Comparison of ENCODE assay signal across 8 cellular contexts in the genomic region with DNA sequence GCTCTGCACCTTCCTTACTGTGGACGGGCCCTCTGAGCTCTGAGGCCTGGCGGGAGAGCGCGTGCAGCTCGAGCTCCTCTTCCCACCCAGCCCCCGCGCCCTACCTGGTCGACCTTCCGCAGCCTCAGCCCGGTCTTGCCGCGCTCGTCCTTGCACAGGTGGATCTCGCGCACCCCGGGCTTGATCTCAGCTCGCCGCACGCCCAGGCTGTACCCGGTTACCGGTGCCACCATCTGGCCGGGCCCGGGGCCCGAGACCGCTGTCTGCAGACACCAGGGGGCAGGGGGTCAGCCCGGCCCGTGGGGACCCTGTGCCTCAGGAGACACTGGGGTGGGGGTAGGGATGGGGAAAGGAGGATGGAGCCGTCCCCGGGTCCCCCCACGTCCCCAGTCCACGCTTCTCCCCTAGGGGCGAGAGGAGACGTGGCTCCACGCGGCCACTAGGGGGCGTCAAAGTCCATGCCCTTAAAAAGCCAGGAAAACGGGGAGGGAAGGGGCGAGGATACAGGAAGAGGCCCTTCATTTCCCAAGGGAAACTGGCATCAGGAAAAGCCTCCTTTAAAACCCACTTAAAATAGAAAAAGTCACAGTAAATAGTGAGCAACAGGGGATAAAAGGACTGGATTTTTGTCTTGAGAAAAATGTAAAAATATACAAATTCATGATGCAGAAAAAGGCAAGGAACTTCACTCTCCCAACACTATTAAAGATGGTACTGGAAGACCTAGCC. TPM values are rescaled to one million over a fixed set of nuclear protein-coding genes. Genes with fewer than 3 reads are reported as not detected.
DNase-seq lines count a peak whose midpoint lies in the region; ATAC-seq lines count a peak whose summit lies in the region.

No MANE protein-coding gene starts in this region.

- H3K9me3 Mint-ChIP-seq in activated naive CD8-positive, alpha-beta T cell treated with anti-CD3 and anti-CD28 coated beads for 36 hours, result no peaks in the 10 kb centered on the region

- no peak overlapping the region for H3K4ac ChIP-seq in trophoblast cell (ENCODE audit: low read depth, low read length)

- H2BK120ac ChIP-seq in trophoblast cell (ENCODE audit: insufficient read depth, low read length, poor library complexity), result no peak overlapping the region

- H3K79me2 ChIP-seq in trophoblast cell (ENCODE audit: control insufficient read depth, insufficient read depth, low read length, poor library complexity), result no peaks in the 10 kb centered on the region

- in situ Hi-C loops in Caki2 (cut with HindIII; ENCODE audit: low pct_unique_long_range_greater_than_20kb, low sequenced_read_pairs), result no loop called here

- H3K27ac ChIP-seq in trophoblast cell (ENCODE audit: low read depth, low read length), result no peak overlapping the region

- intact Hi-C loops in Right ventricle myocardium superior (cut with DNase I), result loop anchor here (2.0 kb wide), 1 partner anchor 123 kb away; no protein-coding TSS in a partner anchor

- no peaks in the 10 kb centered on the region for H3K27me3 Mint-ChIP-seq in activated naive CD8-positive, alpha-beta T cell treated with anti-CD3 and anti-CD28 coated beads for 36 hours

- ATAC-seq in Right ventricle myocardium superior (ENCODE audit: poor library complexity) (peak; percentile 96), GM18520 (IDR thresholded peaks at IDR 0.05; ENCODE audit: unreplicated experiment) (no peak)

- H3K79me1 ChIP-seq in trophoblast cell (ENCODE audit: low read length), result no peaks in the 10 kb centered on the region

- WGBS in trophoblast cell (ENCODE audit: extremely low coverage, insufficient coverage, insufficient read length), result no CpG with 5 or more reads among the region's 38 CpGs

- no peak overlapping the region for H3K18ac ChIP-seq in trophoblast cell (ENCODE audit: low read length)

- H3K4me1 Mint-ChIP-seq in activated naive CD8-positive, alpha-beta T cell treated with anti-CD3 and anti-CD28 coated beads for 36 hours, result peaks cover 14% of the 10 kb centered on the region

- H3K36me3 ChIP-seq in trophoblast cell (ENCODE audit: control insufficient read depth in 1 of 2, insufficient read depth in 2 of 2, low read length in 2 of 2), result no peaks in the 10 kb centered on the region

- no peak overlapping the region for H2AK5ac ChIP-seq in trophoblast cell (ENCODE audit: low read length)

- H3K4me1 ChIP-seq in trophoblast cell (ENCODE audit: control insufficient read depth in 1 of 2, insufficient read depth in 2 of 2, low read length in 2 of 2), result peaks cover 0 to 3% of the 10 kb centered on the region in 2 experiments

- H3K9me3 ChIP-seq in trophoblast cell (ENCODE audit: insufficient read depth, low read depth, low read length), result peaks cover 2% of the 10 kb centered on the region

- H3K9ac ChIP-seq in trophoblast cell (ENCODE audit: low read length), result no peak overlapping the region

- no peak overlapping the region for H3K14ac ChIP-seq in trophoblast cell (ENCODE audit: low read length)

- H3K23ac ChIP-seq in trophoblast cell (ENCODE audit: low read length), result no peak overlapping the region

- H3K36me3 Mint-ChIP-seq in activated naive CD8-positive, alpha-beta T cell treated with anti-CD3 and anti-CD28 coated beads for 36 hours, result no peaks in the 10 kb centered on the region

- no peaks in the 10 kb centered on the region for H3K27me3 ChIP-seq in trophoblast cell (ENCODE audit: insufficient read depth, low read length)

- DNase-seq in Caki2 (ENCODE audit: low read depth) (peak; percentile 30), Kasumi-1 (lab: John Stamatoyannopoulos, UW) (peak; percentile 44 to 46), SK-N-DZ (ENCODE audit: low spot score) (peak; percentile 80), Right ventricle myocardium superior (peak; percentile 83), trophoblast cell (peak; percentile 28 to 82), ureter (ENCODE audit: low spot score) (peak; percentile 73)
- DNase-seq in activated naive CD8-positive, alpha-beta T cell treated with anti-CD3 and anti-CD28 coated beads for 36 hours, result peak; percentile 56

- H2AFZ ChIP-seq in trophoblast cell (ENCODE audit: insufficient read depth, low read length, poor library complexity), result peak overlapping the region; percentile 2

- no peak overlapping the region for H3K4me3 Mint-ChIP-seq in activated naive CD8-positive, alpha-beta T cell treated with anti-CD3 and anti-CD28 coated beads for 36 hours

- no peak overlapping the region for H4K8ac ChIP-seq in trophoblast cell (ENCODE audit: low read depth, low read length)

- no peak overlapping the region for H3K27ac Mint-ChIP-seq in activated naive CD8-positive, alpha-beta T cell treated with anti-CD3 and anti-CD28 coated beads for 36 hours

- H4K12ac ChIP-seq in trophoblast cell (ENCODE audit: low read depth, low read length), result no peak overlapping the region

- no peak overlapping the region for H2BK5ac ChIP-seq in trophoblast cell (ENCODE audit: low read depth, low read length, poor library complexity)

- peak overlapping the region; percentile 60 for H3K4me2 ChIP-seq in trophoblast cell (ENCODE audit: low read length)

- H2BK12ac ChIP-seq in trophoblast cell (ENCODE audit: low read length), result no peak overlapping the region

- no peak overlapping the region for H3K4me3 ChIP-seq in trophoblast cell (ENCODE audit: low read depth, low read length)

- H4K91ac ChIP-seq in trophoblast cell (ENCODE audit: low read depth, low read length), result no peak overlapping the region

RNA-seq across cellular contexts. Expression of gene SDCBP2, which starts 15.5 kb away (rescaled TPM):
- 1.9 and 3.2 TPM in 2 replicates for total RNA-seq in Caki2 (2014; rRNA removed; shearing (Covaris generic); ENCODE audit: low replicate concordance)
- polyA plus RNA-seq in SK-N-DZ (2014; cell fraction: cytosol; rRNA removed), result 1.3 and 1.9 TPM in 2 replicates
- 1.4 and 3.5 TPM in 2 replicates for polyA plus RNA-seq in SK-N-DZ (2014; cell fraction: nucleus; rRNA removed)
- total RNA-seq in activated naive CD8-positive, alpha-beta T cell treated with anti-CD3 and anti-CD28 coated beads for 36 hours, result 1 to 10 TPM; 3.3 to 3.9 TPM
- total RNA-seq in Right ventricle myocardium superior (2.5 TPM), ureter (15.2 TPM)
- polyA plus RNA-seq in trophoblast cell (2013), result 1.6 and 1.8 TPM in 2 replicates

RNA-seq across cellular contexts. Expression of gene SNPH, which starts 47.3 kb away (rescaled TPM):
- total RNA-seq in Caki2 (2014; rRNA removed; shearing (Covaris generic); ENCODE audit: low replicate concordance), result 11.1 and 14.5 TPM in 2 replicates
- polyA plus RNA-seq in SK-N-DZ (2014; cell fraction: cytosol; rRNA removed), result 4.7 and 5.5 TPM in 2 replicates
- 7.0 and 10.6 TPM in 2 replicates for polyA plus RNA-seq in SK-N-DZ (2014; cell fraction: nucleus; rRNA removed)
- total RNA-seq in activated naive CD8-positive, alpha-beta T cell treated with anti-CD3 and anti-CD28 coated beads for 36 hours, result 1 to 10 TPM; 3.2 to 3.6 TPM
- total RNA-seq in Right ventricle myocardium superior, result 8.9 TPM
- polyA plus RNA-seq in trophoblast cell (2013), result 0.32 and 0.42 TPM in 2 replicates
- total RNA-seq in ureter, result 6.0 TPM

Comparison
In these comparisons a context has a peak if more than half of its experiments do, and no peak if none do; other contexts are left out.
1. DNase-seq: peak in every context shown above with its lines; median percentile 83 in Right ventricle myocardium superior; 80 in SK-N-DZ; 73 in ureter; 56 in activated naive CD8-positive, alpha-beta T cell treated with anti-CD3 and anti-CD28 coated beads for 36 hours; 55 in trophoblast cell; 45 in Kasumi-1; 30 in Caki2.